In genomic region chr1:159790237-159790917, GRCh38 we compare ENCODE assay signal across 1 cellular context.
TF ChIP-seq lines count a peak whose summit lies in the region.

No MANE protein-coding gene starts in this region.

TF ChIP-seq in GM23338, 12 proteins besides CTCF, POLR2A, EP300 and RAD21 (continued from another document):
- TF ChIP-seq REST (IDR thresholded peaks at IDR 0.05; ENCODE audit: unreplicated experiment), result no peak
- TF ChIP-seq JUNB (IDR thresholded peaks at IDR 0.05; ENCODE audit: unreplicated experiment), result no peak
- no peak for TF ChIP-seq ZNF114 (CRISPR knock-in tag; IDR thresholded peaks at IDR 0.05)
- no peak for TF ChIP-seq EZH2 (IDR thresholded peaks at IDR 0.05; ENCODE audit: low read depth, unreplicated experiment)
- TF ChIP-seq ETS1 (IDR thresholded peaks at IDR 0.05), result no peak
- TF ChIP-seq NANOG (IDR thresholded peaks at IDR 0.05; ENCODE audit: borderline replicate concordance), result no peak
- TF ChIP-seq ZNF331 (CRISPR knock-in tag; IDR thresholded peaks at IDR 0.05; ENCODE audit: low read depth), result no peak
- TF ChIP-seq CREB1 (CRISPR knock-in tag; IDR thresholded peaks at IDR 0.05; ENCODE audit: low read depth), result no peak
- TF ChIP-seq STAT1 (IDR thresholded peaks at IDR 0.05; ENCODE audit: unreplicated experiment), result no peak
TF ChIP-seq in GM23338: peak in this region for 0.
